ENCODE assay signal across 17 cellular contexts in the genomic region with DNA sequence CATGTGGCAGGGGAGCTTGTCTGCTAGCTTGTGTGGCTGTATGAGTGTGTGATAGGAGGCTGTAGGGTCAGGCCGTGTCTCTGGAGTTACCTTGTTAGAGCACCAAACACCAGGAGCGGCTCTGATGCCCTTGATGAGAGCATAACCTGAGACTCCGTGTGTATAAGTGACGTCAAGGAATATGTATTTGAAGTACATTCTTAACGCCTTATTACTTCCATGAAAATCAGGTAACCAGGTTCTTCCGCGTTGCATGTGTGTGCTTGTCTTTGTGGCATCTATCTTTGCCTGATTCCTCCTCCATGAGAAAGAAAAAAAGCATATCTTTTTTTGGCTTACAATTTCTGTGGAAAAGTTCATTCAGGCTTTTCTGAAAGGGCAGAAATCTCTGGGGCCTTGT. TPM values are rescaled to one million over a fixed set of nuclear protein-coding genes. Genes with fewer than 3 reads are reported as not detected.
DNase-seq lines count a peak whose midpoint lies in the region; ATAC-seq and TF ChIP-seq lines count a peak whose summit lies in the region.
"Had no signal": no experiment of that assay in that cellular context is flagged by ENCODE, and none has a peak within 500 bp of the region (broad histone marks: within the 10 kb centered on the region; RNA-seq: fewer than 3 reads in every experiment).

No MANE protein-coding gene starts in this region.

- ATAC-seq in heart right ventricle (no peak), gastrocnemius medialis (no peak), HG02870 (IDR thresholded peaks at IDR 0.05; ENCODE audit: unreplicated experiment) (no peak)

- H3K79me2 ChIP-seq in hepatocyte, result peaks cover 27% of the 10 kb centered on the region

- 86 to 91% methylated on average over 7 of the region's 7 CpGs for WGBS in heart right ventricle, 2 donors
- 91% methylated on average over 7 of the region's 7 CpGs for WGBS in hepatocyte (ENCODE audit: low lambda C conversion rate, missing lambda C conversion rate)

- DNase-seq in left ventricle myocardium inferior (no peak), heart right ventricle (no peak), hepatocyte (ENCODE audit: low spot score) (no peak), gastrocnemius medialis (no peak), vagina (ENCODE audit: extremely low spot score in 2 of 2) (no peak), HCEC 1CT (no peak), NCI-H526 (lab: John Stamatoyannopoulos, UW) (no peak)
- DNase-seq: activated CD4-positive, CD25-positive, alpha-beta regulatory T cell treated with anti-CD3 and anti-CD28 coated beads, Interleukin-2, amount 50 U/mL, for 72 hours; activated effector memory CD4-positive, alpha-beta T cell treated with Interleukin-2 at 50 U/mL for 16 hours; cortex of kidney; islet precursor cell; midbrain; NCI-H446 treated with DMSO at 0.1 percent for 48 hours had no signal

- H3K36me3 ChIP-seq in left ventricle myocardium inferior (no peaks in the 10 kb centered on the region), heart right ventricle (peaks cover 0 to 3% (median 0%) of the 10 kb centered on the region in 9 donors), hepatocyte (replicated peaks; ENCODE audit: insufficient read depth, low read depth) (no peaks in the 10 kb centered on the region), gastrocnemius medialis (no peaks in the 10 kb centered on the region), vagina (no peaks in the 10 kb centered on the region)
- H3K36me3 ChIP-seq: SJSA1 had no signal

- no peaks in the 10 kb centered on the region for H4K20me1 ChIP-seq in hepatocyte (ENCODE audit: insufficient read depth, poor library complexity, severe bottlenecking)

- H2AFZ ChIP-seq in hepatocyte, result no peak overlapping the region

- H3K27ac ChIP-seq in left ventricle myocardium inferior (replicated peaks) (peak overlapping the region; percentile 76), heart right ventricle (peak overlapping the region in 5 of 10 donors; percentile 16 to 73 (median 35)), hepatocyte (peak overlapping the region; percentile 96), gastrocnemius medialis (peak overlapping the region; percentile 71 to 76 (median 75)), vagina (peak overlapping the region; percentile 90)
- H3K27ac ChIP-seq: epithelial cell of prostate, SJSA1 had no signal

- H3K4me1 ChIP-seq in left ventricle myocardium inferior (peaks cover 41% of the 10 kb centered on the region), heart right ventricle (peaks cover 0 to 59% (median 45%) of the 10 kb centered on the region in 9 donors), hepatocyte (ENCODE audit: insufficient read depth) (peaks cover 49% of the 10 kb centered on the region), gastrocnemius medialis (peaks cover 45 to 47% of the 10 kb centered on the region in 2 donors), vagina (peaks cover 49% of the 10 kb centered on the region)

- no peaks in the 10 kb centered on the region for H3K9me3 ChIP-seq in left ventricle myocardium inferior (replicated peaks)
- H3K9me3 ChIP-seq in heart right ventricle, result no peaks in the 10 kb centered on the region
- H3K9me3 ChIP-seq in hepatocyte (ENCODE audit: low read depth), result no peaks in the 10 kb centered on the region
- H3K9me3 ChIP-seq in gastrocnemius medialis, result no peaks in the 10 kb centered on the region
- H3K9me3 ChIP-seq in vagina, result no peaks in the 10 kb centered on the region
- H3K9me3 ChIP-seq: SJSA1 had no signal

- no peaks in the 10 kb centered on the region for H3K9me2 ChIP-seq in hepatocyte (replicated peaks; ENCODE audit: insufficient read depth)

- peak overlapping the region; percentile 71 for H3K4me2 ChIP-seq in hepatocyte

- TF ChIP-seq POLR2A in gastrocnemius medialis (IDR thresholded peaks at IDR 0.05) (no peak), vagina (IDR thresholded peaks at IDR 0.05) (no peak)

- H3K27me3 ChIP-seq in left ventricle myocardium inferior (ENCODE audit: low read depth) (no peaks in the 10 kb centered on the region), heart right ventricle (no peaks in the 10 kb centered on the region), hepatocyte (no peaks in the 10 kb centered on the region), gastrocnemius medialis (no peaks in the 10 kb centered on the region), vagina (no peaks in the 10 kb centered on the region)
- H3K27me3 ChIP-seq: SJSA1 had no signal

- in situ Hi-C loops in gastrocnemius medialis (cut with MboI; ENCODE audit: low sequenced_read_pairs in 4 of 4), result loop anchor here in 3 of 4 donors (5.0 to 25.0 kb wide), 2 partner anchors 103 to 293 kb away; no protein-coding TSS in a partner anchor

- no peak overlapping the region for H3K4me3 ChIP-seq in left ventricle myocardium inferior
- H3K4me3 ChIP-seq in heart right ventricle, result no peak overlapping the region
- no peak overlapping the region for H3K4me3 ChIP-seq in hepatocyte
- H3K4me3 ChIP-seq in gastrocnemius medialis, result no peak overlapping the region
- H3K4me3 ChIP-seq in vagina, result peak overlapping the region in 1 of 2 donors; percentile 35
- H3K4me3 ChIP-seq: SJSA1, skin epidermis had no signal

- intact Hi-C loops in left ventricle myocardium inferior (cut with micrococcal nuclease) (no loop called here), heart right ventricle (cut with DNase I) (loop anchor here in 1 of 10 donors (10.0 kb wide), 1 partner anchor 151 kb away; no protein-coding TSS in a partner anchor), gastrocnemius medialis (cut with DNase I; ENCODE audit: low total_unique reads) (no loop called here), vagina (cut with DNase I) (loop anchor here (10.0 kb wide), 1 partner anchor 231 kb away; no protein-coding TSS in a partner anchor)

- TF ChIP-seq CTCF in left ventricle myocardium inferior (IDR thresholded peaks at IDR 0.05; ENCODE audit: borderline replicate concordance) (no peak), heart right ventricle (IDR thresholded peaks at IDR 0.05) (no peak), hepatocyte (IDR thresholded peaks at IDR 0.05; ENCODE audit: poor library complexity) (no peak), gastrocnemius medialis (IDR thresholded peaks at IDR 0.05 in 4 of 5, conservative IDR thresholded peaks at IDR 0.05 in 1 of 5) (no peak), vagina (IDR thresholded peaks at IDR 0.05) (no peak)

RNA-seq across cellular contexts. Expression of a gene that starts 4.6 kb away (rescaled TPM):
- total RNA-seq in left ventricle myocardium inferior (14.3 TPM), heart right ventricle (10 to 100 TPM in 7 of 10 donors, 1 to 10 TPM in 3; 6.1 to 19.7 (median 11.0) TPM), hepatocyte (441 and 460 TPM in 2 replicates), gastrocnemius medialis (10 to 100 TPM in 3 of 4 donors, 1 to 10 TPM in 1; 5.9 to 17.1 (median 14.0) TPM), vagina (108 TPM)
- polyA plus RNA-seq in heart right ventricle (10 to 100 TPM; 10.3 to 11.4 TPM), hepatocyte (494 and 559 TPM in 2 replicates)

RNA-seq across cellular contexts. Expression of a gene that starts 54.7 kb away (rescaled TPM):
- total RNA-seq in left ventricle myocardium inferior (52.2 TPM), heart right ventricle (10 to 100 TPM; 42.6 to 91.0 (median 62.2) TPM), hepatocyte (31.6 and 34.1 TPM in 2 replicates), gastrocnemius medialis (10 to 100 TPM; 54.4 to 67.6 (median 60.0) TPM), vagina (52.3 TPM)
- polyA plus RNA-seq in heart right ventricle (10 to 100 TPM in 1 of 2 donors, 1 to 10 TPM in 1; 7.8 to 10.7 TPM), hepatocyte (8.7 and 12.1 TPM in 2 replicates)
